16 cellular contexts compared by ENCODE assay signal in the genomic region with DNA sequence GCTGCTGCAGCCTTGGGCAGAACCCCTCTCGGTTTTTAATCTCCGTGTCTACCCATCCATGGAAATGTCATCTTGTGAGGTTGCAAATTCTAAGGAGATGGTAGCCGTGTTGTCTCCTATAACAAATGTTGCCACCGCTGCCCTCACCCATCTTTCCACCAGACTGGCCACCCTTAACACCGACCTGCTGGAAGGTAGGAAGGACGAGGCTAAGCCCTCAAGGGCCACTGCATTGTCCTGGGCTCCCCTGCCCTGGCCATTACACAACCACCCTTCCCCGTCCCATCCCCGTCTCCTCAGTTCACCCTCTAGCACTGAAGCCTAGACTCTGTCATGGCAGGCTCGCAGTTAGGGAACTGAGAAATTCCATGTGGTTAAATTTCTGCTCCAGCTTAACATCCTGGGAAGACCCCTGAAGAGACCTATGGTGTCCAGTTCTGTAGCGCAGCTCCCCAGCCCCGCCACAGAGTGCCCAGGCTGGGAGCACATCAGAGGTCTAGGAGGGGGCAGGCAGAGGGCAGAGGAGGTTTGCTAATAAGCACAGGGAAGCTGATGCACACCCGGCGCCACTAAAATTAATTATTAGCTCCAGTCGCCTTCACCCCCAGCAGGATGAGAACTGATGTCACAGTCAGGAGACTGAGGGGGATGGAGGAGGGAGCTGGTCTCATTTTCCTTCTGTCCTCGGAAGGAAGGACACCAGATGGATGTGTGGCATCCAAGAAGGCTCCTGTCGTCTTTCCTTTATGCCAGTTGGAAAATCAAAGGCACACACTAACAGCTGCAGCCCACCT. TPM values are rescaled to one million over a fixed set of nuclear protein-coding genes. Genes with fewer than 3 reads are reported as not detected.
DNase-seq lines count a peak whose midpoint lies in the region; ATAC-seq and TF ChIP-seq lines count a peak whose summit lies in the region.
"Had no signal": no experiment of that assay in that cellular context is flagged by ENCODE, and none has a peak within 500 bp of the region (broad histone marks: within the 10 kb centered on the region; RNA-seq: fewer than 3 reads in every experiment).

No MANE protein-coding gene starts in this region.

- CTCF ChIA-PET in naive thymus-derived CD4-positive, alpha-beta T cell (lab: Charles Lee), result interaction anchor here (1.0 kb wide), 1 partner anchor 40 kb away, joined by 3 read pairs; no protein-coding TSS in a partner anchor

- no peaks in the 10 kb centered on the region for H3K9me3 ChIP-seq in neural progenitor cell (ENCODE audit: low read depth)
- H3K9me3 ChIP-seq in naive thymus-derived CD4-positive, alpha-beta T cell (ENCODE audit: control insufficient read depth in 2 of 3, low read length in 3 of 3), result no peaks in the 10 kb centered on the region
- H3K9me3 ChIP-seq: BLaER1 had no signal

- no peak overlapping the region for H3K4me2 ChIP-seq in neural progenitor cell
- H3K4me2 ChIP-seq: BLaER1, GM23338 had no signal

- POLR2A ChIA-PET in naive thymus-derived CD4-positive, alpha-beta T cell (lab: Charles Lee), result no interaction called here

- in situ Hi-C loops in ACHN (cut with HindIII; ENCODE audit: low pct_ligation_motif_present, low pct_unique_long_range_greater_than_20kb, low sequenced_read_pairs), result no loop called here

- no peak overlapping the region for H3K4me3 ChIP-seq in neural progenitor cell
- H3K4me3 ChIP-seq in naive thymus-derived CD4-positive, alpha-beta T cell (ENCODE audit: low read length), result no peak overlapping the region
- H3K4me3 ChIP-seq: BLaER1, GM12878, GM23338 had no signal

- H3K27ac ChIP-seq in neural progenitor cell, result no peak overlapping the region
- H3K27ac ChIP-seq in naive thymus-derived CD4-positive, alpha-beta T cell (ENCODE audit: low read depth, low read length), result no peak overlapping the region
- H3K27ac ChIP-seq: 22Rv1, BLaER1 had no signal

- intact Hi-C loops in naive thymus-derived CD4-positive, alpha-beta T cell (cut with micrococcal nuclease), result no loop called here

- H3K36me3 ChIP-seq in neural progenitor cell, result no peaks in the 10 kb centered on the region
- H3K36me3 ChIP-seq in naive thymus-derived CD4-positive, alpha-beta T cell (ENCODE audit: control insufficient read depth in 2 of 3, insufficient read depth in 3 of 3, low read length in 3 of 3), result no peaks in the 10 kb centered on the region
- H3K36me3 ChIP-seq: BLaER1 had no signal

- TF ChIP-seq CTCF in chondrocyte (IDR thresholded peaks at IDR 0.05) (no peak), neural progenitor cell (IDR thresholded peaks at IDR 0.05) (no peak)

- H3K27ac Mint-ChIP-seq in chondrocyte (ENCODE audit: unreplicated experiment), result no peak overlapping the region
- H3K27ac Mint-ChIP-seq in neural progenitor cell, result peak overlapping the region; percentile 17
- no peak overlapping the region for H3K27ac Mint-ChIP-seq in naive thymus-derived CD4-positive, alpha-beta T cell
- H3K27ac Mint-ChIP-seq: GM23338 had no signal

- H3K4me1 ChIP-seq in neural progenitor cell, result peaks cover 6% of the 10 kb centered on the region
- H3K4me1 ChIP-seq in naive thymus-derived CD4-positive, alpha-beta T cell (ENCODE audit: control insufficient read depth in 2 of 2, insufficient read depth in 2 of 2, low read length in 2 of 2), result no peaks in the 10 kb centered on the region

- no peaks in the 10 kb centered on the region for H3K4me1 Mint-ChIP-seq in chondrocyte (ENCODE audit: low read depth)
- H3K4me1 Mint-ChIP-seq in neural progenitor cell, result peaks cover 9% of the 10 kb centered on the region
- H3K4me1 Mint-ChIP-seq in naive thymus-derived CD4-positive, alpha-beta T cell, result peaks cover 0 to 7% (median 0%) of the 10 kb centered on the region in 7 donors

- DNase-seq in ACHN (peak; percentile 53), chondrocyte (ENCODE audit: low spot score) (peak; percentile 52), kidney glomerular epithelial cell (lab: John Stamatoyannopoulos, UW) (peak; percentile 19), neural progenitor cell (ENCODE audit: low spot score) (no peak), SHP77 (lab: John Stamatoyannopoulos, UW) (no peak), islet precursor cell (no peak)
- DNase-seq in activated T-cell treated with anti-CD3 and anti-CD28 coated beads, Interleukin-2, amount 50 U/mL, for 48 hours, result no peak
- DNase-seq in naive thymus-derived CD4-positive, alpha-beta T cell, result no peak
- DNase-seq: AML-193, DMS79, H7 had no signal

- H3K4me3 Mint-ChIP-seq in chondrocyte (ENCODE audit: unreplicated experiment) (no peak overlapping the region), neural progenitor cell (no peak overlapping the region)
- no peak overlapping the region for H3K4me3 Mint-ChIP-seq in naive thymus-derived CD4-positive, alpha-beta T cell
- H3K4me3 Mint-ChIP-seq: GM23338 had no signal

- no peak overlapping the region for H2AFZ ChIP-seq in neural progenitor cell (replicated peaks)
- H2AFZ ChIP-seq: GM23338 had no signal

- H3K9ac ChIP-seq in neural progenitor cell, result no peak overlapping the region
- H3K9ac ChIP-seq: BLaER1 had no signal

- H3F3A ChIP-seq in neural progenitor cell (ENCODE audit: low read depth), result no peaks in the 10 kb centered on the region

- H3K79me2 ChIP-seq in neural progenitor cell (ENCODE audit: low read depth), result no peaks in the 10 kb centered on the region

- H3K27me3 Mint-ChIP-seq in chondrocyte (ENCODE audit: low read depth) (peaks cover 8% of the 10 kb centered on the region), neural progenitor cell (ENCODE audit: insufficient read depth, low read depth) (peaks cover 12% of the 10 kb centered on the region)
- peaks cover 0 to 7% (median 0%) of the 10 kb centered on the region in 5 donors for H3K27me3 Mint-ChIP-seq in naive thymus-derived CD4-positive, alpha-beta T cell

- H3K36me3 Mint-ChIP-seq in chondrocyte (ENCODE audit: low read depth), result no peaks in the 10 kb centered on the region
- no peaks in the 10 kb centered on the region for H3K36me3 Mint-ChIP-seq in neural progenitor cell
- no peaks in the 10 kb centered on the region for H3K36me3 Mint-ChIP-seq in naive thymus-derived CD4-positive, alpha-beta T cell

- ATAC-seq in naive thymus-derived CD4-positive, alpha-beta T cell, result no peak
- ATAC-seq: GM12878, GM23338 had no signal

- no peaks in the 10 kb centered on the region for H4K20me1 ChIP-seq in neural progenitor cell (ENCODE audit: low read depth)
- H4K20me1 ChIP-seq: BLaER1 had no signal

- H3K27me3 ChIP-seq in neural progenitor cell, result no peaks in the 10 kb centered on the region
- H3K27me3 ChIP-seq in naive thymus-derived CD4-positive, alpha-beta T cell (ENCODE audit: control insufficient read depth in 2 of 2, insufficient read depth in 2 of 2, low read length in 2 of 2), result no peaks in the 10 kb centered on the region
- H3K27me3 ChIP-seq: BLaER1 had no signal

- H3K9me3 Mint-ChIP-seq in chondrocyte (ENCODE audit: low read depth), result no peaks in the 10 kb centered on the region
- H3K9me3 Mint-ChIP-seq in neural progenitor cell, result no peaks in the 10 kb centered on the region
- no peaks in the 10 kb centered on the region for H3K9me3 Mint-ChIP-seq in naive thymus-derived CD4-positive, alpha-beta T cell
- H3K9me3 Mint-ChIP-seq: GM23338 had no signal

RNA-seq across cellular contexts. Expression of a gene that starts 38.3 kb away (rescaled TPM):
- total RNA-seq in chondrocyte (0.27 to 0.67 TPM in 2 of 3 replicates, not detected in the other), neural progenitor cell (ENCODE audit: low replicate concordance) (0.19 TPM in 1 of 2 replicates, not detected in the other)
- total RNA-seq in naive thymus-derived CD4-positive, alpha-beta T cell, result not detected
- not detected for polyA plus RNA-seq in naive thymus-derived CD4-positive, alpha-beta T cell
- total RNA-seq: G401 had no signal

Comparison
In these comparisons a context has a peak if more than half of its experiments do, and no peak if none do; other contexts are left out.
1. DNase-seq: peak in ACHN (single experiment), chondrocyte (single experiment) and kidney glomerular epithelial cell (single experiment); none in neural progenitor cell (single experiment), SHP77 (0 of 2), islet precursor cell (single experiment), activated T-cell treated with anti-CD3 and anti-CD28 coated beads, Interleukin-2, amount 50 U/mL, for 48 hours (0 of 2) and naive thymus-derived CD4-positive, alpha-beta T cell (0 of 9).